12 cellular contexts compared by ENCODE assay signal in the genomic region with DNA sequence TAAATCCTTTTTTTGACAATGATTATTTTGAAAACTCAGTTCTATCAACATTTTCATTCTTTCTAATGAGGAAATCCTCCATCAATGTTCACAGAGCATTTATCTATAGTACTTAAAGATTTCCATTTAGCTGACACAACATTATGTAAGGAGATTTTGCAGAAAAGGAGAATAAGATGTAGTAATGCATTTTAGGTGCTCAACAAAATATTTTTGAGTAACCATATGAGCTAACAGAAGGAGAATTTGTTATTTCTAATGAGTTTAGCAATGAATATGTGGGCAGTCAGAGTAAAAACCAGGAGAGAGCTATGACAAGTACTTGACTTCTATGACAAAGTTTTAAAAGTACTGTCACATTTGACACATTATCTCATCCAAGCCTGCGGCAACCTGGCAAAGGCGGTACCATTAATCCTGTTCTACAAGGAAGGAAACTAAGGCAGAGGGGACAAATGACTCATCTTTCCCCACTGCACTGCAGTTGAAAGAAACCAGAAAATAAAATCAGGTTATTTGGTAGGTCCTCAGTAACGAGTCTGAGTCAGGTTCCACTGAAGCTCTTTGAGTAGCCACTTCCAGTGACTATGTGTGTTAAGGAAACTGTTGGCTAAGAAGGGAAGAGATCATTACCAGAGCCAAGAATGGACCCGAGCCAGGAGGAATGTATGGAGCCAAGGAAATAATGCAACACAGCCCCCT.
DNase-seq lines count a peak whose midpoint lies in the region; ATAC-seq and TF ChIP-seq lines count a peak whose summit lies in the region.
"Had no signal": no experiment of that assay in that cellular context is flagged by ENCODE, and none has a peak within 500 bp of the region (broad histone marks: within the 10 kb centered on the region; RNA-seq: fewer than 3 reads in every experiment).

No MANE protein-coding gene starts in this region.

- no peak for TF ChIP-seq CTCF in foreskin keratinocyte (conservative IDR thresholded peaks at IDR 0.05)

- peaks cover 17% of the 10 kb centered on the region for H3K4me1 ChIP-seq in foreskin keratinocyte

- no peaks in the 10 kb centered on the region for H3K27me3 Mint-ChIP-seq in activated naive CD4-positive, alpha-beta T cell treated with anti-CD3 and anti-CD28 coated beads for 36 hours (ENCODE audit: low read depth)
- no peaks in the 10 kb centered on the region for H3K27me3 Mint-ChIP-seq in activated T-helper 2 cell treated with anti-CD3 and anti-CD28 coated beads, Interferon-gamma antibody, Interleukin-2, Interleukin-4, amounts not matched to agents 10 μg/mL and 5 μg/mL and 100 μg/mL, durations not matched to agents 14 hours and 24 hours and 36 hours (ENCODE audit: low read depth)
- H3K27me3 Mint-ChIP-seq: naive B cell had no signal

- no peaks in the 10 kb centered on the region for H3K27me3 ChIP-seq in foreskin keratinocyte

- H3K4me1 Mint-ChIP-seq in activated naive CD4-positive, alpha-beta T cell treated with anti-CD3 and anti-CD28 coated beads for 36 hours (ENCODE audit: low read depth), result peaks cover 80% of the 10 kb centered on the region
- peaks cover 62% of the 10 kb centered on the region for H3K4me1 Mint-ChIP-seq in activated T-helper 2 cell treated with anti-CD3 and anti-CD28 coated beads, Interferon-gamma antibody, Interleukin-2, Interleukin-4, amounts not matched to agents 10 μg/mL and 5 μg/mL and 100 μg/mL, durations not matched to agents 14 hours and 24 hours and 36 hours (ENCODE audit: low read depth)

- peak; percentile 44 for DNase-seq in activated naive CD4-positive, alpha-beta T cell treated with anti-CD3 and anti-CD28 coated beads for 36 hours
- no peak for DNase-seq in activated naive CD4-positive, alpha-beta T cell treated with anti-CD3 and anti-CD28 coated beads, Interleukin-2, amount 50 U/mL, for 16 hours
- no peak for DNase-seq in activated T-helper 2 cell treated with anti-CD3 and anti-CD28 coated beads, Interferon-gamma antibody, Interleukin-2, Interleukin-4, amounts not matched to agents 10 μg/mL and 5 μg/mL and 100 μg/mL, durations not matched to agents 14 hours and 24 hours and 36 hours (ENCODE audit: low spot score)
- DNase-seq in foreskin keratinocyte (peak in 1 of 2 donors; percentile 50), posterior vena cava (ENCODE audit: low spot score) (no peak), iPS-NIHi7 (ENCODE audit: extremely low spot score) (no peak), NCI-H526 treated with DMSO at 0.1 percent for 48 hours (lab: John Stamatoyannopoulos, UW) (no peak)
- no peak for DNase-seq in stimulated activated naive CD8-positive, alpha-beta T cell treated with anti-CD3 and anti-CD28 coated beads, Interleukin-15, Interleukin-2, amounts not matched to agents 100 U/mL and 50 U/mL, for 24 hours
- DNase-seq: hypothalamus, KBM-7, naive B cell, NCI-H510A treated with DMSO at 0.1 percent for 48 hours had no signal

- peak overlapping the region; percentile 47 for H3K27ac Mint-ChIP-seq in activated naive CD4-positive, alpha-beta T cell treated with anti-CD3 and anti-CD28 coated beads for 36 hours
- peak overlapping the region; percentile 38 for H3K27ac Mint-ChIP-seq in activated T-helper 2 cell treated with anti-CD3 and anti-CD28 coated beads, Interferon-gamma antibody, Interleukin-2, Interleukin-4, amounts not matched to agents 10 μg/mL and 5 μg/mL and 100 μg/mL, durations not matched to agents 14 hours and 24 hours and 36 hours

- peak; percentile 75 for ATAC-seq in foreskin keratinocyte
- ATAC-seq in stimulated activated naive CD8-positive, alpha-beta T cell treated with anti-CD3 and anti-CD28 coated beads, Interleukin-15, Interleukin-2, amounts not matched to agents 100 U/mL and 50 U/mL, for 24 hours, result peak; percentile 82

- H3K9me3 Mint-ChIP-seq in activated naive CD4-positive, alpha-beta T cell treated with anti-CD3 and anti-CD28 coated beads for 36 hours, result no peaks in the 10 kb centered on the region
- H3K9me3 Mint-ChIP-seq in activated T-helper 2 cell treated with anti-CD3 and anti-CD28 coated beads, Interferon-gamma antibody, Interleukin-2, Interleukin-4, amounts not matched to agents 10 μg/mL and 5 μg/mL and 100 μg/mL, durations not matched to agents 14 hours and 24 hours and 36 hours, result no peaks in the 10 kb centered on the region
- H3K9me3 Mint-ChIP-seq: naive B cell had no signal

- H3K36me3 Mint-ChIP-seq in activated naive CD4-positive, alpha-beta T cell treated with anti-CD3 and anti-CD28 coated beads for 36 hours (ENCODE audit: low read depth), result no peaks in the 10 kb centered on the region
- no peaks in the 10 kb centered on the region for H3K36me3 Mint-ChIP-seq in activated T-helper 2 cell treated with anti-CD3 and anti-CD28 coated beads, Interferon-gamma antibody, Interleukin-2, Interleukin-4, amounts not matched to agents 10 μg/mL and 5 μg/mL and 100 μg/mL, durations not matched to agents 14 hours and 24 hours and 36 hours (ENCODE audit: low read depth)
- H3K36me3 Mint-ChIP-seq: naive B cell had no signal

- intact Hi-C loops in activated naive CD4-positive, alpha-beta T cell treated with anti-CD3 and anti-CD28 coated beads for 36 hours (cut with micrococcal nuclease), result loop anchor here (5.0 kb wide), 1 partner anchor 318 kb away; no protein-coding TSS in a partner anchor
- intact Hi-C loops in activated T-helper 2 cell treated with anti-CD3 and anti-CD28 coated beads, Interferon-gamma antibody, Interleukin-2, Interleukin-4, amounts not matched to agents 10 μg/mL and 5 μg/mL and 100 μg/mL, durations not matched to agents 14 hours and 24 hours and 36 hours (cut with micrococcal nuclease), result loop anchor here (5.0 to 10.0 kb wide), 6 partner anchors 42 to 741 kb away; partner anchors contain the start of gene RBMS1
- intact Hi-C loops in posterior vena cava (cut with DNase I), result loop anchor here in 1 of 2 donors (10.0 kb wide), 1 partner anchor 141 kb away; no protein-coding TSS in a partner anchor

- no peak overlapping the region for H3K4me3 Mint-ChIP-seq in activated naive CD4-positive, alpha-beta T cell treated with anti-CD3 and anti-CD28 coated beads for 36 hours
- H3K4me3 Mint-ChIP-seq in activated T-helper 2 cell treated with anti-CD3 and anti-CD28 coated beads, Interferon-gamma antibody, Interleukin-2, Interleukin-4, amounts not matched to agents 10 μg/mL and 5 μg/mL and 100 μg/mL, durations not matched to agents 14 hours and 24 hours and 36 hours (ENCODE audit: low read depth), result no peak overlapping the region
- H3K4me3 Mint-ChIP-seq: naive B cell had no signal

- no peak overlapping the region for H3K27ac ChIP-seq in foreskin keratinocyte

- CTCF ChIA-PET in activated naive CD4-positive, alpha-beta T cell treated with anti-CD3 and anti-CD28 coated beads for 36 hours (lab: Charles Lee), result interaction anchor here (0.6 to 3.4 kb wide), 4 partner anchors 11 to 225 kb away, joined by 3 to 17 read pairs (median 3); no protein-coding TSS in a partner anchor
